2 cellular contexts compared by ENCODE assay signal in genomic region chr7:78939669-78940068, GRCh38.
TF ChIP-seq lines count a peak whose summit lies in the region.

No MANE protein-coding gene starts in this region.

TF ChIP-seq in IMR-90, 13 proteins besides CTCF, POLR2A, EP300 and RAD21 (continued from another document):
- TF ChIP-seq NFE2L2 (IDR thresholded peaks at IDR 0.05; ENCODE audit: low read depth, low read length), result no peak
TF ChIP-seq in IMR-90: peak in this region for 1.

TF ChIP-seq in WTC11, 78 proteins besides CTCF, POLR2A, EP300 and RAD21 (continued from another document):
- no peak for TF ChIP-seq AR (CRISPR knock-in tag; IDR thresholded peaks at IDR 0.05)
- no peak for TF ChIP-seq OVOL2 (CRISPR knock-in tag; IDR thresholded peaks at IDR 0.05; ENCODE audit: borderline replicate concordance)
- no peak for TF ChIP-seq FOXJ3 (CRISPR knock-in tag; IDR thresholded peaks at IDR 0.05; ENCODE audit: borderline replicate concordance)
- TF ChIP-seq TP53 (CRISPR knock-in tag; IDR thresholded peaks at IDR 0.05), result no peak
- no peak for TF ChIP-seq FOXP1 (CRISPR knock-in tag; IDR thresholded peaks at IDR 0.05; ENCODE audit: borderline replicate concordance)
- TF ChIP-seq CREM (CRISPR knock-in tag; IDR thresholded peaks at IDR 0.05), result no peak
- no peak for TF ChIP-seq ATF1 (CRISPR knock-in tag; IDR thresholded peaks at IDR 0.05)
